Comparison of ENCODE assay signal across 12 cellular contexts in genomic region chr17:5705081-5705875, GRCh38.
DNase-seq lines count a peak whose midpoint lies in the region; TF ChIP-seq lines count a peak whose summit lies in the region.
"Had no signal": no experiment of that assay in that cellular context is flagged by ENCODE, and none has a peak within 500 bp of the region (broad histone marks: within the 10 kb centered on the region; RNA-seq: fewer than 3 reads in every experiment).

No MANE protein-coding gene starts in this region.

- in situ Hi-C loops in astrocyte of the spinal cord (cut with HindIII; ENCODE audit: low sequenced_read_pairs): no loop called here

- H3K9me3 ChIP-seq in H9 (ENCODE audit: control insufficient read depth, low read depth, low read length): no peaks in the 10 kb centered on the region
- H3K9me3 ChIP-seq: pancreas had no signal

- peak; percentile 75 for TF ChIP-seq CTCF in H9 (conservative IDR thresholded peaks at IDR 0.05)
- TF ChIP-seq CTCF in astrocyte of the spinal cord (IDR thresholded peaks at IDR 0.05; ENCODE audit: low read depth, low read length): peak; percentile 62

- no peaks in the 10 kb centered on the region for H3K79me2 ChIP-seq in H9 (ENCODE audit: insufficient read depth, low read length)

- peaks cover 45 to 51% of the 10 kb centered on the region in 2 experiments for H3K4me1 Mint-ChIP-seq in H9
- H3K4me1 Mint-ChIP-seq: B cell; stimulated activated naive B cell treated with anti-CD40 and anti-IgM and Interleukin-4, amounts not matched to agents 10 μg/mL and 1 μg/mL and 100 μg/mL, for 72 hours had no signal

- no peak overlapping the region for H3K9ac ChIP-seq in H9 (ENCODE audit: extremely low read depth, insufficient read length, low read length)

- H3K36me3 Mint-ChIP-seq in H9 (ENCODE audit: insufficient read depth in 1 of 3, low read depth in 3 of 3): no peaks in the 10 kb centered on the region; a peak in 1 of 7 replicates
- H3K36me3 Mint-ChIP-seq: stimulated activated naive B cell treated with anti-CD40 and anti-IgM and Interleukin-4, amounts not matched to agents 10 μg/mL and 1 μg/mL and 100 μg/mL, for 72 hours had no signal

- no peak overlapping the region for H2AK5ac ChIP-seq in H9 (ENCODE audit: insufficient read length, low read length)

- no peaks in the 10 kb centered on the region for H4K20me1 ChIP-seq in H9 (ENCODE audit: control insufficient read depth, insufficient read depth, insufficient read length)

- H3K4ac ChIP-seq in H9 (ENCODE audit: low read depth, low read length): no peak overlapping the region

- H3K18ac ChIP-seq in H9 (ENCODE audit: insufficient read length, low read depth, low read length): no peak overlapping the region

- no peak overlapping the region for H2BK15ac ChIP-seq in H9 (ENCODE audit: low read depth, low read length)

- no peak overlapping the region for H2AFZ ChIP-seq in H9 (ENCODE audit: low read length)

- H3K23me2 ChIP-seq in H9 (ENCODE audit: insufficient read length, low read depth, low read length, poor library complexity, severe bottlenecking): no peaks in the 10 kb centered on the region

- no CpG with 5 or more reads among the region's 12 CpGs for WGBS in H9 (ENCODE audit: extremely low coverage, insufficient read length, low lambda C conversion rate)

- H3T11ph ChIP-seq in H9 (ENCODE audit: low read length): no peak overlapping the region

- H3K27me3 Mint-ChIP-seq in H9 (ENCODE audit: low read depth): peaks cover 2% of the 10 kb centered on the region; the same call in 1 of the 2 replicates

- no peak overlapping the region for H2BK120ac ChIP-seq in H9 (ENCODE audit: low read depth, low read length, poor library complexity, severe bottlenecking)

- no peak overlapping the region for H3K56ac ChIP-seq in H9 (ENCODE audit: insufficient read length, low read depth, low read length)

- no peak overlapping the region; a peak in 1 of 7 replicates for H3K27ac Mint-ChIP-seq in H9
- H3K27ac Mint-ChIP-seq: activated T-cell treated with anti-CD3 and anti-CD28 coated beads, Interleukin-2, amount 50 U/mL, for 72 hours; B cell; stimulated activated naive B cell treated with anti-CD40 and anti-IgM and Interleukin-4, amounts not matched to agents 10 μg/mL and 1 μg/mL and 100 μg/mL, for 72 hours had no signal

- H3K27ac ChIP-seq in H9 (ENCODE audit: insufficient read length, low read depth, low read length): no peak overlapping the region
- H3K27ac ChIP-seq: pancreas had no signal

- no peak overlapping the region for H2BK12ac ChIP-seq in H9 (ENCODE audit: insufficient read length, low read depth, low read length)

- no peak overlapping the region for H3K4me2 ChIP-seq in H9 (ENCODE audit: insufficient read depth, insufficient read length, low read length)

- peaks cover 7 to 22% of the 10 kb centered on the region in 2 experiments for H3K9me3 Mint-ChIP-seq in H9

- DNase-seq in NCI-H748 (lab: John Stamatoyannopoulos, UW; ENCODE audit: unreplicated experiment) (peak; percentile 41), NCI-H748 treated with DMSO at 0.1 percent for 48 hours (lab: John Stamatoyannopoulos, UW) (no peak), H9 (peak; percentile 80), astrocyte of the spinal cord (ENCODE audit: low read depth, low spot score) (no peak), myocyte (ENCODE audit: low read depth) (peak; percentile 12), SKM-1 treated with dmso at 0.1 percent for 144 hours (lab: John Stamatoyannopoulos, UW; ENCODE audit: unreplicated experiment) (no peak), NCI-H2107 (lab: John Stamatoyannopoulos, UW) (no peak)
- DNase-seq in NK-92 treated with Interleukin-12 subunit alpha and Interleukin-12 subunit beta, amount 100 ng/mL, for 24 hours (lab: John Stamatoyannopoulos, UW): no peak
- DNase-seq: stimulated activated naive B cell treated with anti-CD40 and anti-IgM and Interleukin-4, amounts not matched to agents 10 μg/mL and 1 μg/mL and 100 μg/mL, for 72 hours had no signal

- H2BK5ac ChIP-seq in H9 (ENCODE audit: insufficient read length, low read length): no peak overlapping the region

- no peak overlapping the region for H3K4me3 ChIP-seq in astrocyte of the spinal cord (ENCODE audit: low read depth, low read length)
- H3K4me3 ChIP-seq: pancreas had no signal

- H3K4me3 Mint-ChIP-seq in H9: no peak overlapping the region
- H3K4me3 Mint-ChIP-seq: activated T-cell treated with anti-CD3 and anti-CD28 coated beads, Interleukin-2, amount 50 U/mL, for 72 hours; B cell; stimulated activated naive B cell treated with anti-CD40 and anti-IgM and Interleukin-4, amounts not matched to agents 10 μg/mL and 1 μg/mL and 100 μg/mL, for 72 hours had no signal

- no peak overlapping the region; the same call in 1 of the 2 replicates for H3K14ac ChIP-seq in H9 (ENCODE audit: insufficient read depth, low read length)

- no peak overlapping the region for H4K5ac ChIP-seq in H9 (ENCODE audit: insufficient read length, low read depth, low read length)

- H3K79me1 ChIP-seq in H9 (ENCODE audit: insufficient read depth, low read depth, low read length, poor library complexity, severe bottlenecking): no peaks in the 10 kb centered on the region

- no peak overlapping the region for H2BK20ac ChIP-seq in H9 (ENCODE audit: low read depth, low read length, poor library complexity, severe bottlenecking)

- no peak overlapping the region for H4K8ac ChIP-seq in H9 (replicated peaks; ENCODE audit: insufficient read length, low read depth, low read length)

- no peaks in the 10 kb centered on the region; the same call in 1 of the 2 replicates for H3K4me1 ChIP-seq in H9 (ENCODE audit: insufficient read depth, low read length)
- H3K4me1 ChIP-seq: pancreas had no signal

- no peak overlapping the region for H3K23ac ChIP-seq in H9 (ENCODE audit: insufficient read length, low read depth, low read length)

- H4K91ac ChIP-seq in H9 (ENCODE audit: insufficient read length, low read depth, low read length): no peak overlapping the region

- no peaks in the 10 kb centered on the region for H3K27me3 ChIP-seq in H9 (ENCODE audit: insufficient read depth, low read length)
- H3K27me3 ChIP-seq: pancreas had no signal

Comparison
In these comparisons a context has a peak if more than half of its experiments do, and no peak if none do; other contexts are left out.
1. DNase-seq: peak in NCI-H748 (single experiment), H9 (single experiment) and myocyte (single experiment); none in NCI-H748 treated with DMSO at 0.1 percent for 48 hours (single experiment), astrocyte of the spinal cord (single experiment), NK-92 treated with Interleukin-12 subunit alpha and Interleukin-12 subunit beta, amount 100 ng/mL, for 24 hours (single experiment), SKM-1 treated with dmso at 0.1 percent for 144 hours (single experiment) and NCI-H2107 (single experiment).